In genomic region chr20:63441777-63442493, GRCh38 we compare ENCODE assay signal across 8 cellular contexts. TPM values are rescaled to one million over a fixed set of nuclear protein-coding genes. Genes with fewer than 3 reads are reported as not detected.
A peak's percentile ranks its signal among the peaks of the same experiment; 100 is the strongest.
DNase-seq lines count a peak whose midpoint lies in the region; TF ChIP-seq lines count a peak whose summit lies in the region.

No MANE protein-coding gene starts in this region.

- H2AFZ ChIP-seq in mammary epithelial cell (ENCODE audit: low read depth, low read length): no peak overlapping the region

- no peak overlapping the region for H3K23ac ChIP-seq in mesendoderm (ENCODE audit: low read length)

- H3K4me1 Mint-ChIP-seq in stimulated activated naive CD8-positive, alpha-beta T cell treated with anti-CD3 and anti-CD28 coated beads, Interleukin-15, Interleukin-2, amounts not matched to agents 100 ng/mL and 50 ng/mL, for 24 hours (ENCODE audit: low read depth): peaks cover 21% of the 10 kb centered on the region

- H3K36me3 Mint-ChIP-seq in stimulated activated naive CD8-positive, alpha-beta T cell treated with anti-CD3 and anti-CD28 coated beads, Interleukin-15, Interleukin-2, amounts not matched to agents 100 ng/mL and 50 ng/mL, for 24 hours (ENCODE audit: low read depth): no peaks in the 10 kb centered on the region

- H4K20me1 ChIP-seq in mammary epithelial cell (ENCODE audit: insufficient read depth, low read length): no peaks in the 10 kb centered on the region

- H4K5ac ChIP-seq in mesendoderm (ENCODE audit: low read length): no peak overlapping the region

- H3K27me3 ChIP-seq in mammary epithelial cell (ENCODE audit: insufficient read depth, low read length) (peaks cover 2% of the 10 kb centered on the region), mesendoderm (ENCODE audit: insufficient read depth, low read length, poor library complexity) (no peaks in the 10 kb centered on the region), uterus (no peaks in the 10 kb centered on the region)

- TF ChIP-seq POLR2A in uterus (IDR thresholded peaks at IDR 0.05): no peak

- H3K9ac ChIP-seq in mammary epithelial cell (ENCODE audit: insufficient read depth, low read length) (no peak overlapping the region), mesendoderm (ENCODE audit: low read length) (no peak overlapping the region)

- H2BK15ac ChIP-seq in mesendoderm (replicated peaks; ENCODE audit: low read depth): no peak overlapping the region

- DNase-seq in GDM1 (lab: John Stamatoyannopoulos, UW) (peak; percentile 73), Kasumi-1 (lab: John Stamatoyannopoulos, UW) (peak; percentile 18 to 42), mammary epithelial cell (peak; percentile 29), mesendoderm (peak; percentile 76), uterus (no peak), foreskin melanocyte (no peak)

- no peak overlapping the region for H3K18ac ChIP-seq in mesendoderm (ENCODE audit: low read length)

- peaks cover 5% of the 10 kb centered on the region for H3K9me3 Mint-ChIP-seq in stimulated activated naive CD8-positive, alpha-beta T cell treated with anti-CD3 and anti-CD28 coated beads, Interleukin-15, Interleukin-2, amounts not matched to agents 100 ng/mL and 50 ng/mL, for 24 hours

- in situ Hi-C loops in mammary epithelial cell (cut with MboI; ENCODE audit: low sequenced_read_pairs in 2 of 2): no loop called here

- intact Hi-C loops in mammary epithelial cell (cut with micrococcal nuclease) (loop anchor here (2.0 to 5.0 kb wide), 3 partner anchors 55 to 130 kb away; partner anchors contain the start of genes EEF1A2 and HELZ2), uterus (cut with DNase I; ENCODE audit: low total_unique reads) (no loop called here)

- no peak overlapping the region for H4K8ac ChIP-seq in mesendoderm (ENCODE audit: low read depth, low read length)

- H3K79me1 ChIP-seq in mesendoderm (ENCODE audit: low read length): peaks cover 2% of the 10 kb centered on the region

- TF ChIP-seq CTCF in VCaP (conservative IDR thresholded peaks at IDR 0.05) (peak; percentile 62), mammary epithelial cell (conservative IDR thresholded peaks at IDR 0.05 in 1 of 2, IDR thresholded peaks at IDR 0.05 in 1 of 2; ENCODE audit: extremely low read depth in 1 of 2, insufficient read depth in 1 of 2, low read depth in 1 of 2, low read length in 2 of 2) (peak; percentile 40 to 74), uterus (IDR thresholded peaks at IDR 0.05) (no peak)

- no peaks in the 10 kb centered on the region for H3K9me3 ChIP-seq in mammary epithelial cell (replicated peaks; ENCODE audit: insufficient read depth, low read length)
- no peaks in the 10 kb centered on the region for H3K9me3 ChIP-seq in uterus

- H3K4ac ChIP-seq in mesendoderm (ENCODE audit: low read depth, low read length): no peak overlapping the region

- peaks cover 5% of the 10 kb centered on the region for H3K27me3 Mint-ChIP-seq in stimulated activated naive CD8-positive, alpha-beta T cell treated with anti-CD3 and anti-CD28 coated beads, Interleukin-15, Interleukin-2, amounts not matched to agents 100 ng/mL and 50 ng/mL, for 24 hours

- no peak overlapping the region for H3K4me3 ChIP-seq in mammary epithelial cell (replicated peaks in 1 of 3; ENCODE audit: insufficient read depth in 1 of 3, low read depth in 2 of 3, low read length in 3 of 3)
- H3K4me3 ChIP-seq in mesendoderm (ENCODE audit: low read length): no peak overlapping the region
- no peak overlapping the region for H3K4me3 ChIP-seq in uterus

- no peaks in the 10 kb centered on the region for H3K79me2 ChIP-seq in mammary epithelial cell (ENCODE audit: insufficient read depth, low read length)
- peaks cover 2% of the 10 kb centered on the region for H3K79me2 ChIP-seq in mesendoderm (ENCODE audit: control insufficient read depth, insufficient read depth, low read length)

- BruUV-seq in mammary epithelial cell (replicated peaks; lab: Mats Ljungman, UMichigan): no TSS peak

- H3K4me1 ChIP-seq in mammary epithelial cell (ENCODE audit: insufficient read depth, low read length) (no peaks in the 10 kb centered on the region), mesendoderm (ENCODE audit: control insufficient read depth, low read depth, low read length) (no peaks in the 10 kb centered on the region), uterus (no peaks in the 10 kb centered on the region)

- peak overlapping the region; percentile 8 for H3K56ac ChIP-seq in mesendoderm (ENCODE audit: low read length)

- H3K27ac ChIP-seq in VCaP (no peak overlapping the region), mammary epithelial cell (ENCODE audit: insufficient read depth, low read depth, low read length) (no peak overlapping the region), mesendoderm (ENCODE audit: low read depth, low read length) (no peak overlapping the region), uterus (no peak overlapping the region)

- no peak overlapping the region for H2BK5ac ChIP-seq in mesendoderm (ENCODE audit: low read length)

- H3K27ac Mint-ChIP-seq in stimulated activated naive CD8-positive, alpha-beta T cell treated with anti-CD3 and anti-CD28 coated beads, Interleukin-15, Interleukin-2, amounts not matched to agents 100 ng/mL and 50 ng/mL, for 24 hours: peak overlapping the region; percentile 61

- no peak overlapping the region for H2BK120ac ChIP-seq in mesendoderm (ENCODE audit: low read depth, low read length)

- H2AK5ac ChIP-seq in mesendoderm (ENCODE audit: low read length): no peak overlapping the region

- CTCF ChIA-PET in mammary epithelial cell (lab: Charles Lee; ENCODE audit: low non-redundant PET): interaction anchor here (0.6 to 0.7 kb wide), 3 partner anchors 78 to 136 kb away, joined by 4 to 15 read pairs (median 5); no protein-coding TSS in a partner anchor

- WGBS in mammary epithelial cell (ENCODE audit: low coverage, missing lambda C conversion rate): 60% methylated on average over 9 of the region's 18 CpGs
- no CpG with 5 or more reads among the region's 18 CpGs for WGBS in mesendoderm (ENCODE audit: extremely low coverage, insufficient coverage, low lambda C conversion rate)

- peak overlapping the region; percentile 40 for H3K4me3 Mint-ChIP-seq in stimulated activated naive CD8-positive, alpha-beta T cell treated with anti-CD3 and anti-CD28 coated beads, Interleukin-15, Interleukin-2, amounts not matched to agents 100 ng/mL and 50 ng/mL, for 24 hours

- H3K36me3 ChIP-seq in mammary epithelial cell (ENCODE audit: insufficient read depth, low read length): no peaks in the 10 kb centered on the region
- H3K36me3 ChIP-seq in mesendoderm (ENCODE audit: control insufficient read depth, insufficient read depth, low read length): no peaks in the 10 kb centered on the region
- no peaks in the 10 kb centered on the region for H3K36me3 ChIP-seq in uterus

- dilution Hi-C loops in mammary epithelial cell (cut with HindIII; ENCODE audit: low sequenced_read_pairs): no loop called here

- H3K4me2 ChIP-seq in mammary epithelial cell (ENCODE audit: insufficient read depth, low read depth, low read length) (no peak overlapping the region), mesendoderm (ENCODE audit: low read length) (no peak overlapping the region)

RNA-seq across cellular contexts. Expression of gene KCNQ2, which starts 30.5 kb away (rescaled TPM):
- total RNA-seq in mammary epithelial cell: not detected
- polyA plus RNA-seq in mammary epithelial cell: not detected
- not detected for polyA minus RNA-seq in mammary epithelial cell
- 20.9 TPM for polyA plus RNA-seq in mesendoderm (2013, experiment 1 of 2)
- polyA plus RNA-seq in mesendoderm (2013, experiment 2 of 2): 20.4 TPM
- total RNA-seq in uterus: 1 to 10 TPM in 2 of 4 donors, not detected in 2; 1.2 to 4.9 TPM

RNA-seq across cellular contexts. Expression of gene EEF1A2, which starts 56.9 kb away (rescaled TPM):
- total RNA-seq in mammary epithelial cell: 1 to 10 TPM in 1 of 2 donors, under 1 TPM in 1; 0.33 to 1.4 TPM
- polyA plus RNA-seq in mammary epithelial cell: 0.58 TPM
- polyA minus RNA-seq in mammary epithelial cell: not detected
- 8.6 TPM for polyA plus RNA-seq in mesendoderm (2013, experiment 1 of 2)
- 9.6 TPM for polyA plus RNA-seq in mesendoderm (2013, experiment 2 of 2)
- 1 to 10 TPM in 2 of 4 donors, not detected in 2; 1.1 to 1.5 TPM for total RNA-seq in uterus

Comparison
In these comparisons a context has a peak if more than half of its experiments do, and no peak if none do; other contexts are left out.
1. DNase-seq: peak in GDM1 (single experiment), Kasumi-1 (2 of 2), mammary epithelial cell (single experiment) and mesendoderm (single experiment); none in uterus (0 of 2) and foreskin melanocyte (single experiment).
2. CTCF ChIP-seq: peak in VCaP (single experiment) and mammary epithelial cell (2 of 2); none in uterus (0 of 4).